In genomic region chr15:88655103-88655553, GRCh38 we compare ENCODE assay signal across 24 cellular contexts. TPM values are rescaled to one million over a fixed set of nuclear protein-coding genes. Genes with fewer than 3 reads are reported as not detected.
DNase-seq lines count a peak whose midpoint lies in the region; ATAC-seq, FAIRE-seq and TF ChIP-seq lines count a peak whose summit lies in the region.
"Had no signal": no experiment of that assay in that cellular context is flagged by ENCODE, and none has a peak within 500 bp of the region (broad histone marks: within the 10 kb centered on the region; RNA-seq: fewer than 3 reads in every experiment).

No MANE protein-coding gene starts in this region.

- H3K9me3 Mint-ChIP-seq in activated CD4-positive, alpha-beta T cell treated with anti-CD3 and anti-CD28 coated beads for 36 hours (ENCODE audit: low read depth), result no peaks in the 10 kb centered on the region
- no peaks in the 10 kb centered on the region for H3K9me3 Mint-ChIP-seq in T-cell
- no peaks in the 10 kb centered on the region for H3K9me3 Mint-ChIP-seq in effector memory CD8-positive, alpha-beta T cell

- no peak for FAIRE-seq in RCC 7860 (lab: Jason Lieb, UNC)
- FAIRE-seq: small intestine had no signal

- peaks cover 78% of the 10 kb centered on the region for H3K4me1 Mint-ChIP-seq in activated CD4-positive, alpha-beta T cell treated with anti-CD3 and anti-CD28 coated beads for 36 hours
- peaks cover 78 to 91% (median 89%) of the 10 kb centered on the region in 3 donors for H3K4me1 Mint-ChIP-seq in T-cell
- peaks cover 33 to 37% of the 10 kb centered on the region in 2 donors for H3K4me1 Mint-ChIP-seq in effector memory CD8-positive, alpha-beta T cell (ENCODE audit: low read depth in 2 of 2)

- CTCF ChIA-PET in activated CD4-positive, alpha-beta T cell treated with anti-CD3 and anti-CD28 coated beads for 36 hours (lab: Charles Lee), result interaction anchor here (0.6 kb wide), 1 partner anchor 551 kb away, joined by 4 read pairs; no protein-coding TSS in a partner anchor
- CTCF ChIA-PET in T-cell (lab: Charles Lee), result interaction anchor here (0.6 to 1.8 kb wide), 4 partner anchors 16 to 141 kb away, joined by 3 to 7 read pairs (median 6); partner anchors contain the start of genes AEN (in 1 of the 2) and ISG20 (in 1 of the 2)

- peak overlapping the region in 1 of 8 donors; percentile 1 for H3K4me3 ChIP-seq in spleen
- H3K4me3 ChIP-seq: ascending aorta, dorsolateral prefrontal cortex, heart right ventricle, left lung, transverse colon had no signal

- no peaks in the 10 kb centered on the region for H3K27me3 Mint-ChIP-seq in activated CD4-positive, alpha-beta T cell treated with anti-CD3 and anti-CD28 coated beads for 36 hours
- H3K27me3 Mint-ChIP-seq in T-cell, result no peaks in the 10 kb centered on the region
- H3K27me3 Mint-ChIP-seq in effector memory CD8-positive, alpha-beta T cell, result no peaks in the 10 kb centered on the region

- H3K27ac ChIP-seq in spleen, result peak overlapping the region in 5 of 8 donors; percentile 55 to 88 (median 78)
- H3K27ac ChIP-seq: ascending aorta, transverse colon had no signal

- TF ChIP-seq CTCF in spleen (IDR thresholded peaks at IDR 0.05 in 8 of 11, conservative IDR thresholded peaks at IDR 0.05 in 3 of 11), result no peak

- H3K9me3 ChIP-seq in spleen, result no peaks in the 10 kb centered on the region
- H3K9me3 ChIP-seq: ascending aorta, heart right ventricle, left lung, transverse colon had no signal

- peak overlapping the region; percentile 1 for H3K27ac Mint-ChIP-seq in activated CD4-positive, alpha-beta T cell treated with anti-CD3 and anti-CD28 coated beads for 36 hours
- peak overlapping the region; percentile 87 to 91 for H3K27ac Mint-ChIP-seq in T-cell
- H3K27ac Mint-ChIP-seq in effector memory CD8-positive, alpha-beta T cell, result peak overlapping the region; percentile 81 to 89

- TF ChIP-seq POLR2A in spleen (IDR thresholded peaks at IDR 0.05), result no peak

- 89 to 100% (median 95%) methylated on average over 13 to 14 of the region's 14 CpGs for WGBS in spleen, 5 donors

- H3K4me1 ChIP-seq in spleen, result peaks cover 11 to 85% (median 66%) of the 10 kb centered on the region in 6 donors

- peaks cover 19% of the 10 kb centered on the region for H3K36me3 Mint-ChIP-seq in activated CD4-positive, alpha-beta T cell treated with anti-CD3 and anti-CD28 coated beads for 36 hours (ENCODE audit: low read depth)
- H3K36me3 Mint-ChIP-seq in T-cell, result peaks cover 21% of the 10 kb centered on the region
- H3K36me3 Mint-ChIP-seq in effector memory CD8-positive, alpha-beta T cell (ENCODE audit: insufficient read depth), result peaks cover 36% of the 10 kb centered on the region

- ATAC-seq in activated CD4-positive, alpha-beta T cell treated with anti-CD3 and anti-CD28 coated beads for 36 hours, result no peak
- no peak for ATAC-seq in T-cell (replicated peaks in 1 of 4)
- ATAC-seq in effector memory CD8-positive, alpha-beta T cell (replicated peaks), result no peak
- ATAC-seq: heart right ventricle, left lung had no signal

- DNase-seq in activated CD4-positive, alpha-beta T cell treated with anti-CD3 and anti-CD28 coated beads for 36 hours, result no peak
- DNase-seq in activated CD4-positive, alpha-beta T cell treated with anti-CD3 and anti-CD28 coated beads for 48 hours, result no peak
- DNase-seq in T-cell (no peak), spleen (peak; percentile 80), NCI-H2227 treated with DMSO at 0.1 percent for 48 hours (lab: John Stamatoyannopoulos, UW) (no peak), RCC 7860 (ENCODE audit: low spot score) (no peak), medulla oblongata (ENCODE audit: extremely low spot score) (no peak)
- DNase-seq in effector memory CD8-positive, alpha-beta T cell, result no peak
- DNase-seq: activated CD4-positive, alpha-beta T cell treated with anti-CD3 and anti-CD28 coated beads for 4 hours; activated naive CD4-positive, alpha-beta T cell; activated T-cell treated with anti-CD3 and anti-CD28 coated beads for 4 hours; caudate nucleus; dorsolateral prefrontal cortex; foreskin fibroblast; GOT3; heart right ventricle; left lung; NCI-H1048; NCI-H187; NCI-H774; small intestine; stimulated activated naive CD4-positive, alpha-beta T cell treated with Interleukin-2 at 50 U/mL for 16 hours; transverse colon had no signal

- peaks cover 0 to 52% (median 0%) of the 10 kb centered on the region in 6 donors for H3K36me3 ChIP-seq in spleen
- H3K36me3 ChIP-seq: ascending aorta, transverse colon had no signal

- intact Hi-C loops in activated CD4-positive, alpha-beta T cell treated with anti-CD3 and anti-CD28 coated beads for 36 hours (cut with DNase I, micrococcal nuclease), result no loop called here
- intact Hi-C loops in spleen (cut with DNase I; ENCODE audit: low total_unique reads), result no loop called here

- POLR2A ChIA-PET in activated CD4-positive, alpha-beta T cell treated with anti-CD3 and anti-CD28 coated beads for 36 hours (lab: Charles Lee), result no interaction called here
- POLR2A ChIA-PET in T-cell (lab: Charles Lee), result interaction anchor here in 1 of 2 donors (0.6 kb wide), 1 partner anchor 185 kb away, joined by 3 read pairs; no protein-coding TSS in a partner anchor

- no peak overlapping the region for H3K4me3 Mint-ChIP-seq in activated CD4-positive, alpha-beta T cell treated with anti-CD3 and anti-CD28 coated beads for 36 hours
- H3K4me3 Mint-ChIP-seq in T-cell, result peak overlapping the region in 1 of 3 donors; percentile 76
- H3K4me3 Mint-ChIP-seq in effector memory CD8-positive, alpha-beta T cell, result peak overlapping the region in 1 of 2 donors; percentile 63

- no peaks in the 10 kb centered on the region for H3K27me3 ChIP-seq in spleen (replicated peaks in 1 of 7)
- H3K27me3 ChIP-seq: ascending aorta, dorsolateral prefrontal cortex, heart right ventricle, left lung, transverse colon had no signal

RNA-seq across cellular contexts. Expression of gene ISG20, which starts 16.3 kb away (rescaled TPM):
- 100 to 1,000 TPM; 107 to 120 TPM for total RNA-seq in activated CD4-positive, alpha-beta T cell treated with anti-CD3 and anti-CD28 coated beads for 36 hours
- total RNA-seq in T-cell (100 to 1,000 TPM; 141 to 206 (median 153) TPM), spleen (100 to 1,000 TPM in 5 of 7 donors, 10 to 100 TPM in 2; 70.5 to 171 (median 127) TPM)
- polyA plus RNA-seq in spleen, result 100 to 1,000 TPM; 142 to 365 (median 198) TPM

RNA-seq across cellular contexts. Expression of gene AEN, which starts 34.0 kb away (rescaled TPM):
- 10 to 100 TPM; 42.8 to 52.9 TPM for total RNA-seq in activated CD4-positive, alpha-beta T cell treated with anti-CD3 and anti-CD28 coated beads for 36 hours
- total RNA-seq in T-cell (10 to 100 TPM; 31.1 to 69.2 (median 51.5) TPM), spleen (10 to 100 TPM; 20.3 to 40.3 (median 29.5) TPM)
- 10 to 100 TPM; 12.9 to 18.6 (median 14.6) TPM for polyA plus RNA-seq in spleen

Comparison
In these comparisons a context has a peak if more than half of its experiments do, and no peak if none do; other contexts are left out.
1. H3K27ac Mint-ChIP-seq: peak in every context shown above with its lines; median percentile 89 in T-cell; 85 in effector memory CD8-positive, alpha-beta T cell; 1 in activated CD4-positive, alpha-beta T cell treated with anti-CD3 and anti-CD28 coated beads for 36 hours.